11 cellular contexts compared by ENCODE assay signal in genomic region chr6:20669571-20670314, GRCh38.
DNase-seq lines count a peak whose midpoint lies in the region; ATAC-seq and TF ChIP-seq lines count a peak whose summit lies in the region.
"Had no signal": no experiment of that assay in that cellular context is flagged by ENCODE, and none has a peak within 500 bp of the region (broad histone marks: within the 10 kb centered on the region; RNA-seq: fewer than 3 reads in every experiment).

No MANE protein-coding gene starts in this region.

- no peaks in the 10 kb centered on the region for H3K9me3 Mint-ChIP-seq in central memory CD8-positive, alpha-beta T cell
- no peaks in the 10 kb centered on the region for H3K9me3 Mint-ChIP-seq in naive thymus-derived CD8-positive, alpha-beta T cell
- H3K9me3 Mint-ChIP-seq: CD4-positive, alpha-beta memory T cell had no signal

- TF ChIP-seq POLR2A in spleen (IDR thresholded peaks at IDR 0.05): no peak

- H3K27ac ChIP-seq in spleen: no peak overlapping the region
- H3K27ac ChIP-seq: thoracic aorta had no signal

- peaks cover 24% of the 10 kb centered on the region for H3K4me1 Mint-ChIP-seq in central memory CD8-positive, alpha-beta T cell
- peaks cover 13 to 42% (median 18%) of the 10 kb centered on the region in 4 donors for H3K4me1 Mint-ChIP-seq in naive thymus-derived CD8-positive, alpha-beta T cell

- no peaks in the 10 kb centered on the region for H3K36me3 Mint-ChIP-seq in central memory CD8-positive, alpha-beta T cell (ENCODE audit: insufficient read depth)
- H3K36me3 Mint-ChIP-seq in naive thymus-derived CD8-positive, alpha-beta T cell: peaks cover 10 to 33% (median 15%) of the 10 kb centered on the region in 3 donors

- DNase-seq in central memory CD8-positive, alpha-beta T cell (ENCODE audit: low spot score in 2 of 2): no peak
- no peak for DNase-seq in spleen
- no peak for DNase-seq in GDM1 (lab: John Stamatoyannopoulos, UW)
- no peak for DNase-seq in naive thymus-derived CD8-positive, alpha-beta T cell
- no peak for DNase-seq in stimulated activated CD4-positive, alpha-beta T cell treated with anti-CD3 and anti-CD28 coated beads, Interleukin-1b, Interleukin-23, amount 100 ng/mL, for 48 hours
- DNase-seq: CD4-positive, alpha-beta memory T cell; MG63 had no signal

- H3K27me3 ChIP-seq in spleen (replicated peaks in 1 of 7): no peaks in the 10 kb centered on the region
- H3K27me3 ChIP-seq: MG63 had no signal

- H3K4me1 ChIP-seq in spleen: peaks cover 0 to 3% (median 0%) of the 10 kb centered on the region in 6 donors

- no peak for TF ChIP-seq CTCF in spleen (IDR thresholded peaks at IDR 0.05 in 8 of 11, conservative IDR thresholded peaks at IDR 0.05 in 3 of 11)

- no peaks in the 10 kb centered on the region for H3K36me3 ChIP-seq in spleen
- H3K36me3 ChIP-seq: MG63, thoracic aorta had no signal

- H3K9me3 ChIP-seq in spleen: no peaks in the 10 kb centered on the region
- H3K9me3 ChIP-seq: MG63, thoracic aorta had no signal

- H3K4me3 ChIP-seq in spleen: no peak overlapping the region
- H3K4me3 ChIP-seq: MG63, thoracic aorta had no signal

- WGBS in spleen, 5 donors: 72 to 88% (median 73%) methylated on average over 6 of the region's 6 CpGs

- no peak overlapping the region for H3K4me3 Mint-ChIP-seq in central memory CD8-positive, alpha-beta T cell
- no peak overlapping the region for H3K4me3 Mint-ChIP-seq in naive thymus-derived CD8-positive, alpha-beta T cell
- H3K4me3 Mint-ChIP-seq: CD4-positive, alpha-beta memory T cell had no signal

- peak; percentile 94 for ATAC-seq in GM18870 (IDR thresholded peaks at IDR 0.05; ENCODE audit: unreplicated experiment)
- ATAC-seq in GM21737 (IDR thresholded peaks at IDR 0.05; ENCODE audit: unreplicated experiment): peak; percentile 79
- ATAC-seq in HG03432 (IDR thresholded peaks at IDR 0.05; ENCODE audit: unreplicated experiment): peak; percentile 95
- no peak for ATAC-seq in central memory CD8-positive, alpha-beta T cell (replicated peaks; ENCODE audit: extremely low read depth, poor library complexity, severe bottlenecking)
- no peak for ATAC-seq in naive thymus-derived CD8-positive, alpha-beta T cell

- H3K27ac Mint-ChIP-seq in central memory CD8-positive, alpha-beta T cell (ENCODE audit: low read depth): peak overlapping the region; percentile 17
- H3K27ac Mint-ChIP-seq in naive thymus-derived CD8-positive, alpha-beta T cell: no peak overlapping the region

- H3K27me3 Mint-ChIP-seq in central memory CD8-positive, alpha-beta T cell: no peaks in the 10 kb centered on the region
- H3K27me3 Mint-ChIP-seq in naive thymus-derived CD8-positive, alpha-beta T cell: no peaks in the 10 kb centered on the region
- H3K27me3 Mint-ChIP-seq: CD4-positive, alpha-beta memory T cell had no signal

- POLR2A ChIA-PET in naive thymus-derived CD8-positive, alpha-beta T cell (lab: Charles Lee): no interaction called here

- intact Hi-C loops in spleen (cut with DNase I; ENCODE audit: low total_unique reads): no loop called here

Comparison
In these comparisons a context has a peak if more than half of its experiments do, and no peak if none do; other contexts are left out.
1. ATAC-seq: peak in GM18870 (single experiment), GM21737 (single experiment) and HG03432 (single experiment); none in central memory CD8-positive, alpha-beta T cell (single experiment) and naive thymus-derived CD8-positive, alpha-beta T cell (0 of 2).